Comparison of ENCODE assay signal across 10 cellular contexts in the genomic region with DNA sequence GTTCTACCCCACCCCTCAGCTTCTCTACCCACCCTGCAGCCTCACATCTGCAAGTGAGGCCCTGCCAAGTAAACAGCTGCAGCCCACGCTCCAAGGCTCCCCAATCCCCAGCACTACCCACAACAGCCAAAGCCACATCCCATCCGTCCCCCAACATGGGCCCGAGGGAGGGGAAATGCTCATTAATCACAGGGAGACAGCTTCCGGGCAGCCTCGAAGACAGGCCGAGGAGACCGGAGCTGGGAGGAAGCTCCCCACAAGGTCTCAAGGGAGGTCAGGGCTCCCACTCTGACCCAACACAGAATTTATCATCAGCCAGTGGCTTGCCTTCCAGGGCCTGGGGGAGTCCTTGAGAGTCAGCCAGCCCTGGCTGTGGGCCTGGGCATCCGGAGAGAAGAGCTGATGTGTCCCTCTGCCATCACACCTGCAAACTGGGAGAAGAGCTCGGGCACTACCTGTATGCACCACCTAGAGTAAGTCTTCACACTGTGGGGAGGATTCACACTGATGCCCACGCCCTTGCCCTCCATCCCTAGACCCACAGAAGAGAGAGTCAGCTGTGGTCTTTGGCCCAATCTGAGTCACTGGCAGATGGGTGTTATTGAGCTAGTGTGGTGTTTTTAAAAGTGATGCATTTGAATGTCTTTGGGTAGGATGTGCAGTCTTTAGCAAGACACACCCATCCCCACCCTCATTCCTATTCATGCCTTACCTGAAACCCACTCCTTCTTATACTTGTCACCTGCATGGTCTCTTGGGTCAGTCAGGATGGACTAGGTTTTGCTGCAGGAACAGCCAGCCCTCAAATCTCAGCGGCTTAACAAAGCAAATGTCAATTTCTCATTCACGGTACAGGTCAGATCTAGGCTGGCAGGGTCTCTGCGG.
DNase-seq lines count a peak whose midpoint lies in the region; ATAC-seq and TF ChIP-seq lines count a peak whose summit lies in the region.
"Had no signal": no experiment of that assay in that cellular context is flagged by ENCODE, and none has a peak within 500 bp of the region (broad histone marks: within the 10 kb centered on the region; RNA-seq: fewer than 3 reads in every experiment).

No MANE protein-coding gene starts in this region.

- in situ Hi-C loops in astrocyte of the cerebellum (cut with HindIII; ENCODE audit: low sequenced_read_pairs): no loop called here

- H3K9me3 Mint-ChIP-seq in neural progenitor cell (peaks cover 5% of the 10 kb centered on the region), osteocyte (ENCODE audit: unreplicated experiment) (no peaks in the 10 kb centered on the region)

- H3K9ac ChIP-seq in neural progenitor cell: no peak overlapping the region

- H3K4me1 Mint-ChIP-seq in neural progenitor cell (peaks cover 25% of the 10 kb centered on the region), osteocyte (ENCODE audit: unreplicated experiment) (peaks cover 16% of the 10 kb centered on the region)

- peak overlapping the region; percentile 28 for H3K27ac Mint-ChIP-seq in neural progenitor cell
- no peak overlapping the region for H3K27ac Mint-ChIP-seq in osteocyte (ENCODE audit: unreplicated experiment)

- H3K4me2 ChIP-seq in neural progenitor cell: no peak overlapping the region

- no peaks in the 10 kb centered on the region for H3K79me2 ChIP-seq in neural progenitor cell (ENCODE audit: low read depth)

- no peak overlapping the region for H3K27ac ChIP-seq in neural progenitor cell
- H3K27ac ChIP-seq: VCaP had no signal

- H3F3A ChIP-seq in neural progenitor cell (ENCODE audit: low read depth): no peaks in the 10 kb centered on the region

- no peaks in the 10 kb centered on the region for H3K36me3 ChIP-seq in neural progenitor cell

- ATAC-seq in HG03196 (IDR thresholded peaks at IDR 0.05; ENCODE audit: unreplicated experiment) (peak; percentile 76), HG03175 (IDR thresholded peaks at IDR 0.05; ENCODE audit: unreplicated experiment) (no peak), GM21515 (IDR thresholded peaks at IDR 0.05; ENCODE audit: unreplicated experiment) (no peak)

- no peaks in the 10 kb centered on the region for H3K9me3 ChIP-seq in neural progenitor cell (ENCODE audit: low read depth)

- H3K27me3 Mint-ChIP-seq in neural progenitor cell (ENCODE audit: insufficient read depth, low read depth) (peaks cover 14% of the 10 kb centered on the region), osteocyte (ENCODE audit: unreplicated experiment) (no peaks in the 10 kb centered on the region)
- H3K27me3 Mint-ChIP-seq: brain had no signal

- H3K4me3 ChIP-seq in GM12865 (ENCODE audit: low read depth, low read length) (no peak overlapping the region), astrocyte of the cerebellum (ENCODE audit: low read depth, low read length) (no peak overlapping the region), neural progenitor cell (no peak overlapping the region)

- H3K36me3 Mint-ChIP-seq in neural progenitor cell (no peaks in the 10 kb centered on the region), osteocyte (ENCODE audit: unreplicated experiment) (no peaks in the 10 kb centered on the region)
- H3K36me3 Mint-ChIP-seq: brain had no signal

- peak; percentile 18 for DNase-seq in GM12865 (ENCODE audit: low read depth)
- DNase-seq in astrocyte of the cerebellum (ENCODE audit: low read depth): peak; percentile 49
- DNase-seq in neural progenitor cell (ENCODE audit: low spot score): no peak
- no peak for DNase-seq in NCI-H2227 treated with DMSO at 0.1 percent for 48 hours (lab: John Stamatoyannopoulos, UW)
- DNase-seq in osteocyte (ENCODE audit: extremely low spot score, unreplicated experiment): no peak

- no peaks in the 10 kb centered on the region for H4K20me1 ChIP-seq in neural progenitor cell (ENCODE audit: low read depth)

- no peaks in the 10 kb centered on the region for H3K27me3 ChIP-seq in neural progenitor cell

- H3K4me1 ChIP-seq in neural progenitor cell: no peaks in the 10 kb centered on the region

- TF ChIP-seq CTCF in GM12865 (IDR thresholded peaks at IDR 0.05; ENCODE audit: insufficient read depth, low read depth, low read length, missing control alignments) (no peak), astrocyte of the cerebellum (IDR thresholded peaks at IDR 0.05; ENCODE audit: low read depth, low read length, missing control alignments) (no peak), neural progenitor cell (IDR thresholded peaks at IDR 0.05) (no peak), osteocyte (IDR thresholded peaks at IDR 0.05) (no peak)

- no peak overlapping the region for H2AFZ ChIP-seq in neural progenitor cell (replicated peaks)

- H3K4me3 Mint-ChIP-seq in neural progenitor cell (no peak overlapping the region), osteocyte (ENCODE audit: unreplicated experiment) (no peak overlapping the region)
- H3K4me3 Mint-ChIP-seq: brain had no signal

Comparison
In these comparisons a context has a peak if more than half of its experiments do, and no peak if none do; other contexts are left out.
1. DNase-seq: peak in GM12865 (single experiment) and astrocyte of the cerebellum (single experiment); none in neural progenitor cell (single experiment), NCI-H2227 treated with DMSO at 0.1 percent for 48 hours (single experiment) and osteocyte (single experiment).